In genomic region chr18:73245345-73245744, GRCh38 we compare ENCODE assay signal across 1 cellular context.
TF ChIP-seq lines count a peak whose summit lies in the region.

No MANE protein-coding gene starts in this region.

TF ChIP-seq in GM23338, 12 proteins besides CTCF, POLR2A, EP300 and RAD21 (continued from another document):
- TF ChIP-seq ZNF462 (CRISPR knock-in tag; IDR thresholded peaks at IDR 0.05) = no peak
